Comparison of ENCODE assay signal across 8 cellular contexts in genomic region chr17:51258756-51259573, GRCh38. TPM values are rescaled to one million over a fixed set of nuclear protein-coding genes. Genes with fewer than 3 reads are reported as not detected.
DNase-seq lines count a peak whose midpoint lies in the region; ATAC-seq and TF ChIP-seq lines count a peak whose summit lies in the region.

No MANE protein-coding gene starts in this region.

- TF ChIP-seq POLR2A in lower leg skin (IDR thresholded peaks at IDR 0.05): no peak

- peaks cover 55% of the 10 kb centered on the region for H3K4me1 Mint-ChIP-seq in central memory CD8-positive, alpha-beta T cell

- H3K79me2 ChIP-seq in OCI-LY3 (ENCODE audit: low read length): peaks cover 98% of the 10 kb centered on the region

- no peaks in the 10 kb centered on the region for H3K27me3 Mint-ChIP-seq in central memory CD8-positive, alpha-beta T cell

- 1% methylated on average over 18 of the region's 18 CpGs for WGBS in lower leg skin, 2 donors

- H3K36me3 ChIP-seq in OCI-LY3 (replicated peaks; ENCODE audit: low read depth, low read length) (peaks cover 44% of the 10 kb centered on the region), subcutaneous abdominal adipose tissue (ENCODE audit: control insufficient read depth in 5 of 5, insufficient read depth in 5 of 5, low read length in 5 of 5) (peaks cover 0 to 14% (median 4%) of the 10 kb centered on the region in 5 donors)

- H3K4me1 ChIP-seq in OCI-LY3 (ENCODE audit: low read length) (peaks cover 27% of the 10 kb centered on the region), subcutaneous abdominal adipose tissue (ENCODE audit: control insufficient read depth in 5 of 5, insufficient read depth in 5 of 5, low read length in 5 of 5) (peaks cover 10 to 47% (median 37%) of the 10 kb centered on the region in 5 donors)

- peak overlapping the region; percentile 94 for H3K4me2 ChIP-seq in OCI-LY3 (ENCODE audit: low read length)

- no peaks in the 10 kb centered on the region for H3K9me3 Mint-ChIP-seq in central memory CD8-positive, alpha-beta T cell

- no peak for ATAC-seq in central memory CD8-positive, alpha-beta T cell (replicated peaks; ENCODE audit: extremely low read depth, poor library complexity, severe bottlenecking)
- ATAC-seq in GM21423 (IDR thresholded peaks at IDR 0.05; ENCODE audit: unreplicated experiment): no peak

- H3K27ac ChIP-seq in OCI-LY3 (ENCODE audit: low read length) (peak overlapping the region; percentile 88), subcutaneous abdominal adipose tissue (ENCODE audit: low read depth, low read length) (peak overlapping the region; percentile 97)

- peaks cover 55% of the 10 kb centered on the region for H4K20me1 ChIP-seq in OCI-LY3 (ENCODE audit: insufficient read depth, low read length)

- H3K9ac ChIP-seq in OCI-LY3 (ENCODE audit: low read length) (peak overlapping the region; percentile 93), subcutaneous abdominal adipose tissue (ENCODE audit: low read length in 5 of 5) (peak overlapping the region; percentile 63 to 99 (median 88))

- peaks cover 18% of the 10 kb centered on the region for H3K36me3 Mint-ChIP-seq in central memory CD8-positive, alpha-beta T cell (ENCODE audit: insufficient read depth)

- H2AFZ ChIP-seq in OCI-LY3 (ENCODE audit: low read depth, low read length): no peak overlapping the region

- peak overlapping the region; percentile 53 for H3K27ac Mint-ChIP-seq in central memory CD8-positive, alpha-beta T cell (ENCODE audit: low read depth)

- intact Hi-C loops in lower leg skin (cut with DNase I; ENCODE audit: low total_unique reads): no loop called here

- H3K4me3 Mint-ChIP-seq in central memory CD8-positive, alpha-beta T cell: peak overlapping the region; percentile 90

- no peaks in the 10 kb centered on the region for H3K27me3 ChIP-seq in OCI-LY3 (ENCODE audit: low read depth, low read length)
- peaks cover 0 to 4% (median 0%) of the 10 kb centered on the region in 5 donors for H3K27me3 ChIP-seq in subcutaneous abdominal adipose tissue (ENCODE audit: control insufficient read depth in 5 of 5, insufficient read depth in 4 of 5, low read length in 5 of 5)

- H3K4me3 ChIP-seq in OCI-LY3 (ENCODE audit: low read length): peak overlapping the region; percentile 98
- peak overlapping the region; percentile 84 for H3K4me3 ChIP-seq in lower leg skin (ENCODE audit: low read depth, poor library complexity, severe bottlenecking)
- peak overlapping the region; percentile 70 to 93 (median 85) for H3K4me3 ChIP-seq in subcutaneous abdominal adipose tissue (ENCODE audit: low read depth in 1 of 5, low read length in 5 of 5)

- H3K9me3 ChIP-seq in OCI-LY3 (ENCODE audit: insufficient read depth, low read length): no peaks in the 10 kb centered on the region
- no peaks in the 10 kb centered on the region for H3K9me3 ChIP-seq in subcutaneous abdominal adipose tissue (ENCODE audit: control insufficient read depth in 5 of 5, low read length in 5 of 5)

- DNase-seq in activated CD8-positive, alpha-beta memory T cell treated with anti-CD3 and anti-CD28 coated beads for 24 hours: peak; percentile 59
- no peak for DNase-seq in activated CD8-positive, alpha-beta memory T cell treated with anti-CD3 and anti-CD28 coated beads, Interleukin-2, amount 50 U/mL, for 48 hours
- no peak for DNase-seq in central memory CD8-positive, alpha-beta T cell (ENCODE audit: low spot score in 2 of 2)
- peak in 1 of 2 donors; percentile 30 for DNase-seq in lower leg skin (ENCODE audit: low spot score in 2 of 2)
- no peak for DNase-seq in GF-D8 (lab: John Stamatoyannopoulos, UW)

- TF ChIP-seq CTCF in OCI-LY3 (IDR thresholded peaks at IDR 0.05; ENCODE audit: low read depth, low read length) (no peak), lower leg skin (IDR thresholded peaks at IDR 0.05) (no peak)

RNA-seq across cellular contexts. Expression of gene MBTD1, which starts 0.9 kb away (rescaled TPM):
- 10 to 100 TPM; 20.9 to 26.7 (median 24.0) TPM for total RNA-seq in lower leg skin

RNA-seq across cellular contexts. Expression of gene UTP18, which starts 1.4 kb away (rescaled TPM):
- 10 to 100 TPM; 30.4 to 55.2 (median 41.6) TPM for total RNA-seq in lower leg skin
